Comparison of ENCODE assay signal across 8 cellular contexts in the genomic region with DNA sequence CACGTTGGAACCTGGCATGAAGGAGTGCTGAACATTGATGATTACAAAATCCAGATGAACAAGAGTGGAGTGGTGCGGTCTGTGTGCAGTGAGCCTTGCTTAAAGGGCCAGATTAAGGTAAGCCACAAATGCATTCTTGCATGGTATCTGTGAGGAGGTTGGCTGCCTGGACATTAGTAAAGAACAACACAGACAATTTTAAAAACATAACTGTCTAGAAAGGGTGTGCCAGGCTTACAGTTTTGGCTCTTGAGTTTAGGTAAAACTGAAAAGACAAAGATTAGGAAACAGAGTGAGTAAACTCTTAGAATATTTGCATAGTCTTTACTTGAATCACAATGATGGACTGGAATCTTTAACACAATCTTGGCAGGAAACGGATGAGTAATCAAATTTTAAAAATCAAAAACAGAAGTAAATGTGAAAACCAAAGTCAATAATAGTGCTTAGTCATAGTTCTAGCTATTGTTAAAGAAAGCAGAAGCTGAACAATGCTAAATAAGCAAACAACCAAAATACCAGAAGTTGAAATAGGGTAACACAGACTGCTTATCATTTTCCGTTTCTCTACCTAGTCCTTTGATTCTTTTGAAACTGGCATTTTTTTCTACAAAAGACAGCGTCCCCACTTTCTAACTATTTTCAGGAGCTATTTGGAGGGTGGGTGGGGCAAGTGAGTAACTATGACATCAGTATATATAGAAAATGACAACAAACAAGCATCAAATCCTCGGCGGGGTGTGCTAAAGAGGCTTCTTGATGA.
A peak's percentile ranks its signal among the peaks of the same experiment; 100 is the strongest.
DNase-seq lines count a peak whose midpoint lies in the region; ATAC-seq, FAIRE-seq and TF ChIP-seq lines count a peak whose summit lies in the region.

No MANE protein-coding gene starts in this region.

- H3K9me3 ChIP-seq in RWPE2 (ENCODE audit: severe bottlenecking) (no peaks in the 10 kb centered on the region), small intestine (ENCODE audit: control insufficient read depth, low read depth) (no peaks in the 10 kb centered on the region)

- no peak overlapping the region for H3K4me3 ChIP-seq in RWPE2 (ENCODE audit: severe bottlenecking)
- H3K4me3 ChIP-seq in small intestine (ENCODE audit: low read depth in 1 of 2, low read length in 2 of 2): no peak overlapping the region

- CTCF ChIA-PET in activated CD4-positive, alpha-beta memory T cell treated with anti-CD3 and anti-CD28 coated beads, Interleukin-2, amount 10 ng/mL, durations not matched to agents 7 days and 5 days (lab: Charles Lee): no interaction called here
- CTCF ChIA-PET in activated CD4-positive, alpha-beta memory T cell treated with anti-CD3 and anti-CD28 coated beads for 36 hours (lab: Charles Lee): interaction anchor here (1.0 kb wide), 1 partner anchor 9 kb away, joined by 3 read pairs; no protein-coding TSS in a partner anchor

- intact Hi-C loops in activated CD4-positive, alpha-beta memory T cell treated with anti-CD3 and anti-CD28 coated beads for 36 hours (cut with micrococcal nuclease): loop anchor here (5.0 to 10.0 kb wide), 2 partner anchors 495 to 543 kb away; a partner anchor contains a TSS

- peaks cover 2% of the 10 kb centered on the region for H3K27me3 Mint-ChIP-seq in activated CD4-positive, alpha-beta memory T cell treated with anti-CD3 and anti-CD28 coated beads, Interleukin-2, amount 10 ng/mL, durations not matched to agents 7 days and 5 days
- peaks cover 7% of the 10 kb centered on the region for H3K27me3 Mint-ChIP-seq in activated CD4-positive, alpha-beta memory T cell treated with anti-CD3 and anti-CD28 coated beads for 36 hours

- POLR2A ChIA-PET in activated CD4-positive, alpha-beta memory T cell treated with anti-CD3 and anti-CD28 coated beads, Interleukin-2, amount 10 ng/mL, durations not matched to agents 7 days and 5 days (lab: Charles Lee): no interaction called here
- POLR2A ChIA-PET in activated CD4-positive, alpha-beta memory T cell treated with anti-CD3 and anti-CD28 coated beads for 36 hours (lab: Charles Lee): interaction anchor here (0.5 kb wide), 1 partner anchor 355 kb away, joined by 3 read pairs; no protein-coding TSS in a partner anchor

- H3K36me3 Mint-ChIP-seq in activated CD4-positive, alpha-beta memory T cell treated with anti-CD3 and anti-CD28 coated beads, Interleukin-2, amount 10 ng/mL, durations not matched to agents 7 days and 5 days (ENCODE audit: low read depth): no peaks in the 10 kb centered on the region
- no peaks in the 10 kb centered on the region for H3K36me3 Mint-ChIP-seq in activated CD4-positive, alpha-beta memory T cell treated with anti-CD3 and anti-CD28 coated beads for 36 hours

- peak overlapping the region; percentile 2 for H3K4me3 Mint-ChIP-seq in activated CD4-positive, alpha-beta memory T cell treated with anti-CD3 and anti-CD28 coated beads, Interleukin-2, amount 10 ng/mL, durations not matched to agents 7 days and 5 days
- H3K4me3 Mint-ChIP-seq in activated CD4-positive, alpha-beta memory T cell treated with anti-CD3 and anti-CD28 coated beads for 36 hours: no peak overlapping the region

- H3K9me3 Mint-ChIP-seq in activated CD4-positive, alpha-beta memory T cell treated with anti-CD3 and anti-CD28 coated beads, Interleukin-2, amount 10 ng/mL, durations not matched to agents 7 days and 5 days: no peaks in the 10 kb centered on the region
- no peaks in the 10 kb centered on the region for H3K9me3 Mint-ChIP-seq in activated CD4-positive, alpha-beta memory T cell treated with anti-CD3 and anti-CD28 coated beads for 36 hours

- H3K27me3 ChIP-seq in RWPE2 (ENCODE audit: insufficient read depth, poor library complexity, severe bottlenecking) (no peaks in the 10 kb centered on the region), small intestine (ENCODE audit: control insufficient read depth in 2 of 2, insufficient read depth in 2 of 2, low read length in 2 of 2) (no peaks in the 10 kb centered on the region)

- H3K27ac ChIP-seq in RWPE2 (ENCODE audit: poor library complexity, severe bottlenecking): peak overlapping the region; percentile 79
- no peak overlapping the region for H3K27ac ChIP-seq in small intestine (ENCODE audit: low read depth in 1 of 2, low read length in 1 of 2)

- no peak for TF ChIP-seq CTCF in RWPE2 (IDR thresholded peaks at IDR 0.05; ENCODE audit: poor library complexity, severe bottlenecking)

- WGBS in small intestine, 3 donors: 62 to 71% (median 63%) methylated on average over 7 of the region's 7 CpGs

- peak overlapping the region; percentile 71 for H3K27ac Mint-ChIP-seq in activated CD4-positive, alpha-beta memory T cell treated with anti-CD3 and anti-CD28 coated beads, Interleukin-2, amount 10 ng/mL, durations not matched to agents 7 days and 5 days
- H3K27ac Mint-ChIP-seq in activated CD4-positive, alpha-beta memory T cell treated with anti-CD3 and anti-CD28 coated beads for 36 hours: no peak overlapping the region

- DNase-seq in activated CD4-positive, alpha-beta memory T cell treated with anti-CD3 and anti-CD28 coated beads, Interleukin-2, amount 10 ng/mL, durations not matched to agents 7 days and 5 days: no peak
- no peak for DNase-seq in activated CD4-positive, alpha-beta memory T cell treated with anti-CD3 and anti-CD28 coated beads for 36 hours
- DNase-seq in RWPE2 (ENCODE audit: low spot score) (peak; percentile 54), glomerular visceral epithelial cell (ENCODE audit: extremely low spot score) (peak; percentile 62), small intestine (no peak), Ammon's horn (ENCODE audit: low spot score) (no peak), NCI-H1930 (lab: John Stamatoyannopoulos, UW) (no peak)

- H3K4me1 Mint-ChIP-seq in activated CD4-positive, alpha-beta memory T cell treated with anti-CD3 and anti-CD28 coated beads, Interleukin-2, amount 10 ng/mL, durations not matched to agents 7 days and 5 days: peaks cover 19% of the 10 kb centered on the region
- peaks cover 4% of the 10 kb centered on the region for H3K4me1 Mint-ChIP-seq in activated CD4-positive, alpha-beta memory T cell treated with anti-CD3 and anti-CD28 coated beads for 36 hours (ENCODE audit: low read depth)

- H3K36me3 ChIP-seq in RWPE2 (ENCODE audit: low read depth): no peaks in the 10 kb centered on the region
- H3K36me3 ChIP-seq in small intestine (ENCODE audit: control insufficient read depth in 2 of 2, insufficient read depth in 2 of 2, low read length in 2 of 2): no peaks in the 10 kb centered on the region

- FAIRE-seq in small intestine (lab: Jason Lieb, UNC): no peak

- ATAC-seq in HG03025 (IDR thresholded peaks at IDR 0.05; ENCODE audit: low FRiP score, unreplicated experiment) (peak; percentile 79), RWPE2 (ENCODE audit: low read depth) (peak; percentile 88)

- H3K4me1 ChIP-seq in RWPE2 (ENCODE audit: insufficient read depth, poor library complexity, severe bottlenecking) (peaks cover 25% of the 10 kb centered on the region), small intestine (ENCODE audit: control insufficient read depth in 2 of 2, insufficient read depth in 1 of 2, low read depth in 1 of 2, low read length in 1 of 2) (no peaks in the 10 kb centered on the region)

Comparison
In these comparisons a context has a peak if more than half of its experiments do, and no peak if none do; other contexts are left out.
1. DNase-seq: peak in RWPE2 (single experiment) and glomerular visceral epithelial cell (single experiment); none in activated CD4-positive, alpha-beta memory T cell treated with anti-CD3 and anti-CD28 coated beads, Interleukin-2, amount 10 ng/mL, durations not matched to agents 7 days and 5 days (single experiment), activated CD4-positive, alpha-beta memory T cell treated with anti-CD3 and anti-CD28 coated beads for 36 hours (single experiment), small intestine (single experiment), Ammon's horn (single experiment) and NCI-H1930 (0 of 2).